ENCODE assay signal across 8 cellular contexts in genomic region chr10:97400665-97401454, GRCh38. TPM values are rescaled to one million over a fixed set of nuclear protein-coding genes. Genes with fewer than 3 reads are reported as not detected.
DNase-seq lines count a peak whose midpoint lies in the region; ATAC-seq and TF ChIP-seq lines count a peak whose summit lies in the region.

Gene RRP12, minus strand, starts transcription at chr10:97401340. Its CDS starts 109 bp downstream, at chr10:97401231.

- peaks cover 12% of the 10 kb centered on the region for H3K36me3 Mint-ChIP-seq in CD4-positive, alpha-beta T cell (ENCODE audit: low read depth)
- peaks cover 17% of the 10 kb centered on the region for H3K36me3 Mint-ChIP-seq in activated CD4-positive, alpha-beta T cell treated with anti-CD3 and anti-CD28 coated beads, Interleukin-2, amount 10 ng/mL, durations not matched to agents 24 days and 14 days (ENCODE audit: low read depth)

- no peaks in the 10 kb centered on the region for H3K9me3 ChIP-seq in CD4-positive, alpha-beta T cell (ENCODE audit: control insufficient read depth, low read length)

- peak; percentile 64 to 89 (median 70) for DNase-seq in CD4-positive, alpha-beta T cell
- peak; percentile 96 for DNase-seq in NCI-H69 (lab: John Stamatoyannopoulos, UW)
- peak; percentile 97 for DNase-seq in activated CD4-positive, alpha-beta T cell treated with anti-CD3 and anti-CD28 coated beads, Interleukin-2, amount 10 ng/mL, durations not matched to agents 24 days and 14 days
- peak; percentile 99 for DNase-seq in dermis blood vessel endothelial cell
- DNase-seq in left lobe of liver (ENCODE audit: low spot score): peak; percentile 89
- DNase-seq in stimulated activated CD4-positive, alpha-beta T cell treated with anti-CD3 and anti-CD28 coated beads, Interleukin-4, amount 100 ng/mL, for 1 hour: peak; percentile 61

- peak within 1 kb of the TSS; percentile 89 for H3K27ac Mint-ChIP-seq in CD4-positive, alpha-beta T cell
- peak within 1 kb of the TSS; percentile 94 for H3K27ac Mint-ChIP-seq in activated CD4-positive, alpha-beta T cell treated with anti-CD3 and anti-CD28 coated beads, Interleukin-2, amount 10 ng/mL, durations not matched to agents 24 days and 14 days

- CTCF ChIA-PET in CD4-positive, alpha-beta T cell (lab: Charles Lee): interaction anchor here (0.8 to 1.7 kb wide), 7 partner anchors 9 to 98 kb away, joined by 3 to 6 read pairs (median 3); partner anchors contain the start of genes FRAT1 and UBTD1

- peak within 1 kb of the TSS; percentile 81 for H3K27ac ChIP-seq in CD4-positive, alpha-beta T cell (ENCODE audit: low read depth, low read length)

- H3K4me1 Mint-ChIP-seq in CD4-positive, alpha-beta T cell (ENCODE audit: low read depth): peaks cover 16% of the 10 kb centered on the region
- peaks cover 16% of the 10 kb centered on the region for H3K4me1 Mint-ChIP-seq in activated CD4-positive, alpha-beta T cell treated with anti-CD3 and anti-CD28 coated beads, Interleukin-2, amount 10 ng/mL, durations not matched to agents 24 days and 14 days

- H3K9me3 Mint-ChIP-seq in CD4-positive, alpha-beta T cell: no peaks in the 10 kb centered on the region
- H3K9me3 Mint-ChIP-seq in activated CD4-positive, alpha-beta T cell treated with anti-CD3 and anti-CD28 coated beads, Interleukin-2, amount 10 ng/mL, durations not matched to agents 24 days and 14 days: no peaks in the 10 kb centered on the region

- intact Hi-C loops in CD4-positive, alpha-beta T cell (cut with DNase I, micrococcal nuclease): loop anchor here (1.0 to 5.0 kb wide), 10 partner anchors 25 to 336 kb away; partner anchors contain the start of genes ARHGAP19 (in 2 of the 2), FRAT2 (in 2 of the 2), AVPI1 (in 1 of the 2) and EXOSC1 (in 1 of the 2)
- intact Hi-C loops in activated CD4-positive, alpha-beta T cell treated with anti-CD3 and anti-CD28 coated beads, Interleukin-2, amount 10 ng/mL, durations not matched to agents 24 days and 14 days (cut with micrococcal nuclease): loop anchor here (1.0 to 5.0 kb wide), 5 partner anchors 27 to 109 kb away; partner anchors contain the start of genes ARHGAP19, EXOSC1 and ZDHHC16

- ATAC-seq in CD4-positive, alpha-beta T cell (ENCODE audit: poor library complexity): peak; percentile 95
- ATAC-seq in GM19372 (IDR thresholded peaks at IDR 0.05; ENCODE audit: low read depth, unreplicated experiment) (peak; percentile 96), HG03521 (IDR thresholded peaks at IDR 0.05; ENCODE audit: unreplicated experiment) (peak; percentile 92), left lobe of liver (peak; percentile 98)

- POLR2A ChIA-PET in CD4-positive, alpha-beta T cell (lab: Charles Lee): interaction anchor here (0.6 to 2.6 kb wide), 18 partner anchors 10 to 286 kb away, joined by 3 to 18 read pairs (median 4); partner anchors contain the start of genes ARHGAP19, AVPI1, FRAT1 and FRAT2

- TF ChIP-seq CTCF in CD4-positive, alpha-beta T cell (IDR thresholded peaks at IDR 0.05): peak; percentile 5

- H3K27me3 ChIP-seq in CD4-positive, alpha-beta T cell (ENCODE audit: control insufficient read depth, insufficient read depth, low read length): no peaks in the 10 kb centered on the region

- no peaks in the 10 kb centered on the region for H3K27me3 Mint-ChIP-seq in CD4-positive, alpha-beta T cell
- H3K27me3 Mint-ChIP-seq in activated CD4-positive, alpha-beta T cell treated with anti-CD3 and anti-CD28 coated beads, Interleukin-2, amount 10 ng/mL, durations not matched to agents 24 days and 14 days: no peaks in the 10 kb centered on the region

- peak within 1 kb of the TSS; percentile 95 for H3K4me3 Mint-ChIP-seq in CD4-positive, alpha-beta T cell
- H3K4me3 Mint-ChIP-seq in activated CD4-positive, alpha-beta T cell treated with anti-CD3 and anti-CD28 coated beads, Interleukin-2, amount 10 ng/mL, durations not matched to agents 24 days and 14 days: peak within 1 kb of the TSS; percentile 97

RNA-seq across cellular contexts. Expression of gene RRP12, which starts in this region (rescaled TPM):
- total RNA-seq in CD4-positive, alpha-beta T cell: 10 to 100 TPM; 84.2 to 87.6 TPM
- 99.4 and 106 TPM in 2 replicates for total RNA-seq in activated CD4-positive, alpha-beta T cell treated with anti-CD3 and anti-CD28 coated beads, Interleukin-2, amount 10 ng/mL, durations not matched to agents 24 days and 14 days
- total RNA-seq in dermis blood vessel endothelial cell (10.4 and 20.3 TPM in 2 replicates), left lobe of liver (7.0 TPM)

Comparison
In these comparisons a context has a peak if more than half of its experiments do, and no peak if none do; other contexts are left out.
1. Peak in every context shown above with its lines: DNase-seq, ATAC-seq and H3K27ac ChIP-seq.